8 cellular contexts compared by ENCODE assay signal in the genomic region with DNA sequence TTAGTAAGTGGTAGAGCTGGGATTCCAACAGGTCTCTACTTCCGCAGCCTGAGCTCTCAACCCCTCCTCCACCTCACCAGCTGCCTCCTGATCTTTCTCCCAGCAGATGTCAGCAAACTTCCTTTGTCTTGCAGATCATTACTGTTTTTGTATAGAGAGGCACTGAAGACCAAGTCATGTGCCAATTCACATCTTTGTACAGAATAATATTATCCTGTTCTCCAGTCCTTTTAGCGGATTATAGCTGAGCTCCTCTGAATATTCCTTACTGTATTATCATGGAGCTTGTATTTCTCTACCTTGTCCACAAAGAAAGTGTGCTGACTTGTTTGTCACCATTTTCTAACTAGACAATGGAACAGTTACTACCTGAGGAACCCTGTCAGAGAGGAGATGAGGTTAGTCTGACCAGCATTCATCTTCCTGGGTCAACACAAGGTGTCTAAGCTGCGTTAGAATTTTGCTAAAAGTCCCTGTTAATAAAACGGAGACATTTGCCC.
A peak's percentile ranks its signal among the peaks of the same experiment; 100 is the strongest.
DNase-seq lines count a peak whose midpoint lies in the region; ATAC-seq and TF ChIP-seq lines count a peak whose summit lies in the region.

No MANE protein-coding gene starts in this region.

- H3K4me1 ChIP-seq in Peyer's patch (peaks cover 0 to 21% (median 2%) of the 10 kb centered on the region in 4 donors), parathyroid adenoma (no peaks in the 10 kb centered on the region)

- H3K79me2 ChIP-seq in parathyroid adenoma = no peaks in the 10 kb centered on the region

- H2AFZ ChIP-seq in parathyroid adenoma = no peak overlapping the region

- H3K4me1 Mint-ChIP-seq in CD4-positive, alpha-beta T cell (ENCODE audit: low read depth) = peaks cover 9% of the 10 kb centered on the region
- peaks cover 8% of the 10 kb centered on the region for H3K4me1 Mint-ChIP-seq in activated T-helper 17 cell treated with anti-CD3 and anti-CD28 coated beads, Interleukin-2, amount 50 U/mL, for 72 hours

- DNase-seq in CD4-positive, alpha-beta T cell = peak in 1 of 10 experiments; percentile 6
- peak in 2 of 3 donors; percentile 54 to 70 for DNase-seq in Peyer's patch
- peak; percentile 55 for DNase-seq in fibroblast of the aortic adventitia (ENCODE audit: low read depth)
- no peak for DNase-seq in MV-4-11 (lab: John Stamatoyannopoulos, UW)

- H3K36me3 Mint-ChIP-seq in CD4-positive, alpha-beta T cell (ENCODE audit: low read depth) = no peaks in the 10 kb centered on the region
- H3K36me3 Mint-ChIP-seq in activated T-helper 17 cell treated with anti-CD3 and anti-CD28 coated beads, Interleukin-2, amount 50 U/mL, for 72 hours (ENCODE audit: low read depth) = no peaks in the 10 kb centered on the region

- POLR2A ChIA-PET in CD4-positive, alpha-beta T cell (lab: Charles Lee) = interaction anchor here (1.0 kb wide), 1 partner anchor 142 kb away, joined by 3 read pairs; a partner anchor contains a TSS

- no peak overlapping the region for H3K27ac ChIP-seq in CD4-positive, alpha-beta T cell (ENCODE audit: low read depth, low read length)
- H3K27ac ChIP-seq in Peyer's patch (peak overlapping the region in 2 of 4 donors; percentile 73 to 91), parathyroid adenoma (no peak overlapping the region)

- H3K4me3 Mint-ChIP-seq in CD4-positive, alpha-beta T cell = no peak overlapping the region
- no peak overlapping the region for H3K4me3 Mint-ChIP-seq in activated T-helper 17 cell treated with anti-CD3 and anti-CD28 coated beads, Interleukin-2, amount 50 U/mL, for 72 hours

- H3K4me3 ChIP-seq in Peyer's patch (no peak overlapping the region), fibroblast of the aortic adventitia (ENCODE audit: low read depth, low read length) (no peak overlapping the region), parathyroid adenoma (ENCODE audit: low read depth, low read length) (no peak overlapping the region)

- no peaks in the 10 kb centered on the region for H3K9me3 Mint-ChIP-seq in CD4-positive, alpha-beta T cell
- no peaks in the 10 kb centered on the region for H3K9me3 Mint-ChIP-seq in activated T-helper 17 cell treated with anti-CD3 and anti-CD28 coated beads, Interleukin-2, amount 50 U/mL, for 72 hours

- H3K9ac ChIP-seq in parathyroid adenoma = no peak overlapping the region

- no peak overlapping the region for H3K27ac Mint-ChIP-seq in CD4-positive, alpha-beta T cell
- no peak overlapping the region for H3K27ac Mint-ChIP-seq in activated T-helper 17 cell treated with anti-CD3 and anti-CD28 coated beads, Interleukin-2, amount 50 U/mL, for 72 hours

- H3K27me3 ChIP-seq in CD4-positive, alpha-beta T cell (ENCODE audit: control insufficient read depth, insufficient read depth, low read length) = no peaks in the 10 kb centered on the region
- H3K27me3 ChIP-seq in Peyer's patch (no peaks in the 10 kb centered on the region), parathyroid adenoma (ENCODE audit: control insufficient read depth, insufficient read depth, low read length) (no peaks in the 10 kb centered on the region)

- TF ChIP-seq RAD21 in Ishikawa (IDR thresholded peaks at IDR 0.05; ENCODE audit: low read depth) = peak; percentile 47; the same call in 1 of the 2 replicates

- peak; percentile 45 for ATAC-seq in CD4-positive, alpha-beta T cell (ENCODE audit: poor library complexity)
- no peak for ATAC-seq in GM18861 (IDR thresholded peaks at IDR 0.05; ENCODE audit: unreplicated experiment)
- no peak for ATAC-seq in activated T-helper 17 cell treated with anti-CD3 and anti-CD28 coated beads, Interleukin-2, amount 50 U/mL, for 72 hours (replicated peaks)

- intact Hi-C loops in CD4-positive, alpha-beta T cell (cut with DNase I, micrococcal nuclease) = loop anchor here in 1 of 2 experiments (2.0 kb wide), 1 partner anchor 138 kb away; no protein-coding TSS in a partner anchor

- no peaks in the 10 kb centered on the region for H3K9me3 ChIP-seq in CD4-positive, alpha-beta T cell (ENCODE audit: control insufficient read depth, low read length)
- H3K9me3 ChIP-seq in Peyer's patch (no peaks in the 10 kb centered on the region), parathyroid adenoma (ENCODE audit: control insufficient read depth, low read length) (no peaks in the 10 kb centered on the region)

- no peak for TF ChIP-seq CTCF in CD4-positive, alpha-beta T cell (IDR thresholded peaks at IDR 0.05)
- TF ChIP-seq CTCF in Peyer's patch (IDR thresholded peaks at IDR 0.05) = peak in 4 of 6 experiments; percentile 30 to 83 (median 76)
- TF ChIP-seq CTCF in fibroblast of the aortic adventitia (IDR thresholded peaks at IDR 0.05; ENCODE audit: insufficient read depth, low read length) = peak; percentile 40
- TF ChIP-seq CTCF in parathyroid adenoma (IDR thresholded peaks at IDR 0.05) = peak; percentile 8

- CTCF ChIA-PET in CD4-positive, alpha-beta T cell (lab: Charles Lee) = interaction anchor here (0.6 to 1.0 kb wide), 3 partner anchors 246 to 325 kb away, joined by 3 to 5 read pairs (median 3); no protein-coding TSS in a partner anchor

- TF ChIP-seq POLR2A in Peyer's patch (IDR thresholded peaks at IDR 0.05) = no peak

- no peak for TF ChIP-seq EP300 in Ishikawa (IDR thresholded peaks at IDR 0.05; ENCODE audit: borderline replicate concordance)

- no peaks in the 10 kb centered on the region for H3K27me3 Mint-ChIP-seq in CD4-positive, alpha-beta T cell
- no peaks in the 10 kb centered on the region for H3K27me3 Mint-ChIP-seq in activated T-helper 17 cell treated with anti-CD3 and anti-CD28 coated beads, Interleukin-2, amount 50 U/mL, for 72 hours

- no peaks in the 10 kb centered on the region for H3K36me3 ChIP-seq in Peyer's patch
- H3K36me3 ChIP-seq in parathyroid adenoma (ENCODE audit: control insufficient read depth, insufficient read depth, low read length) = no peaks in the 10 kb centered on the region

- H3K4me2 ChIP-seq in parathyroid adenoma (ENCODE audit: low read length) = no peak overlapping the region

TF ChIP-seq in Ishikawa, 13 proteins besides CTCF, POLR2A, EP300 and RAD21:
- TF ChIP-seq TCF12 (IDR thresholded peaks at IDR 0.05; ENCODE audit: low read depth) = no peak
- no peak for TF ChIP-seq CEBPB (IDR thresholded peaks at IDR 0.05)
- no peak for TF ChIP-seq EGR1 (IDR thresholded peaks at IDR 0.05)
- TF ChIP-seq NFIC (IDR thresholded peaks at IDR 0.05) = no peak
- TF ChIP-seq TAF1 (IDR thresholded peaks at IDR 0.05; ENCODE audit: low read depth) = no peak
- TF ChIP-seq, protein P1, sequence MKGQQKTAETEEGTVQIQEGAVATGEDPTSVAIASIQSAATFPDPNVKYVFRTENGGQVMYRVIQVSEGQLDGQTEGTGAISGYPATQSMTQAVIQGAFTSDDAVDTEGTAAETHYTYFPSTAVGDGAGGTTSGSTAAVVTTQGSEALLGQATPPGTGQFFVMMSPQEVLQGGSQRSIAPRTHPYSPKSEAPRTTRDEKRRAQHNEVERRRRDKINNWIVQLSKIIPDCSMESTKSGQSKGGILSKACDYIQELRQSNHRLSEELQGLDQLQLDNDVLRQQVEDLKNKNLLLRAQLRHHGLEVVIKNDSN (IDR thresholded peaks at IDR 0.05) = no peak
- no peak for TF ChIP-seq CREB1 (IDR thresholded peaks at IDR 0.05; ENCODE audit: low read depth)
- TF ChIP-seq, protein P2, sequence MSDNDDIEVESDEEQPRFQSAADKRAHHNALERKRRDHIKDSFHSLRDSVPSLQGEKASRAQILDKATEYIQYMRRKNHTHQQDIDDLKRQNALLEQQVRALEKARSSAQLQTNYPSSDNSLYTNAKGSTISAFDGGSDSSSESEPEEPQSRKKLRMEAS (IDR thresholded peaks at IDR 0.05) = no peak
- no peak for TF ChIP-seq FOXM1 (IDR thresholded peaks at IDR 0.05; ENCODE audit: borderline replicate concordance, low read depth)
- TF ChIP-seq TEAD4 (IDR thresholded peaks at IDR 0.05) = no peak
- TF ChIP-seq, protein P3, sequence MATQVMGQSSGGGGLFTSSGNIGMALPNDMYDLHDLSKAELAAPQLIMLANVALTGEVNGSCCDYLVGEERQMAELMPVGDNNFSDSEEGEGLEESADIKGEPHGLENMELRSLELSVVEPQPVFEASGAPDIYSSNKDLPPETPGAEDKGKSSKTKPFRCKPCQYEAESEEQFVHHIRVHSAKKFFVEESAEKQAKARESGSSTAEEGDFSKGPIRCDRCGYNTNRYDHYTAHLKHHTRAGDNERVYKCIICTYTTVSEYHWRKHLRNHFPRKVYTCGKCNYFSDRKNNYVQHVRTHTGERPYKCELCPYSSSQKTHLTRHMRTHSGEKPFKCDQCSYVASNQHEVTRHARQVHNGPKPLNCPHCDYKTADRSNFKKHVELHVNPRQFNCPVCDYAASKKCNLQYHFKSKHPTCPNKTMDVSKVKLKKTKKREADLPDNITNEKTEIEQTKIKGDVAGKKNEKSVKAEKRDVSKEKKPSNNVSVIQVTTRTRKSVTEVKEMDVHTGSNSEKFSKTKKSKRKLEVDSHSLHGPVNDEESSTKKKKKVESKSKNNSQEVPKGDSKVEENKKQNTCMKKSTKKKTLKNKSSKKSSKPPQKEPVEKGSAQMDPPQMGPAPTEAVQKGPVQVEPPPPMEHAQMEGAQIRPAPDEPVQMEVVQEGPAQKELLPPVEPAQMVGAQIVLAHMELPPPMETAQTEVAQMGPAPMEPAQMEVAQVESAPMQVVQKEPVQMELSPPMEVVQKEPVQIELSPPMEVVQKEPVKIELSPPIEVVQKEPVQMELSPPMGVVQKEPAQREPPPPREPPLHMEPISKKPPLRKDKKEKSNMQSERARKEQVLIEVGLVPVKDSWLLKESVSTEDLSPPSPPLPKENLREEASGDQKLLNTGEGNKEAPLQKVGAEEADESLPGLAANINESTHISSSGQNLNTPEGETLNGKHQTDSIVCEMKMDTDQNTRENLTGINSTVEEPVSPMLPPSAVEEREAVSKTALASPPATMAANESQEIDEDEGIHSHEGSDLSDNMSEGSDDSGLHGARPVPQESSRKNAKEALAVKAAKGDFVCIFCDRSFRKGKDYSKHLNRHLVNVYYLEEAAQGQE (IDR thresholded peaks at IDR 0.05; ENCODE audit: low read depth) = no peak
